In the genomic region with DNA sequence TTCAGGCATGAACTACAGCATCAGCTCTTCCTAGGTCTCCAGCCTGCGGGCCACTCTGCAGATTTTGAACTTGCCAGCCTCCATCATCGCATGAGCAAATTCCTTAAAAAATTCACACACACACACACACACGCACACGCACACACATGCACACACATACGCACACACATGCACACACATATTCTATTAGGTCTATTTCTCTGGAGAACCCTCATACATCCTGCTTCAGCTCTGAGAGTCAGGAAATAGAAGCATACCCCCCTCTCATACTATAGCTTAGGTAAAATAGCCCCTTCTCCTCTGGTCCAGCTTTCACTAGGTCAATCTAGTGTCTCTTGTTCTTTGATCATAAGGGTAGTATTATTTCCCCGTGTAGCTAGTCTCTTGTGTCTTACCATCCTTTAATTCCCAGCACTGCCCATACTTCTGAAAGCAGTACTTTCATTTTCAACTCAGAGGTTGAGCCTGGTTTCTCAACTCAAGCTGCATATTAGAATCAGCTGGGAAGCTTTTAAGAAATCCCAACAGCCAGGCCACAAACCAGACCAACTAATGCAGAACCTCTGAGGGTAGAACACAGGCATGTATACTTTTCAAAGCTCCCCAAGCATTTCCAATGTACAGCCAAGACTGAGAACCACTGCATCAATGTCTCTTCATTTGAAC, we compare ENCODE assay signal across 10 cellular contexts. TPM values are rescaled to one million over a fixed set of nuclear protein-coding genes. Genes with fewer than 3 reads are reported as not detected.
A peak's percentile ranks its signal among the peaks of the same experiment; 100 is the strongest.
DNase-seq lines count a peak whose midpoint lies in the region; FAIRE-seq and TF ChIP-seq lines count a peak whose summit lies in the region.
"Had no signal": no experiment of that assay in that cellular context is flagged by ENCODE, and none has a peak within 500 bp of the region (broad histone marks: within the 10 kb centered on the region; RNA-seq: fewer than 3 reads in every experiment).

No MANE protein-coding gene starts in this region.

- H2BK15ac ChIP-seq in mesendoderm (replicated peaks; ENCODE audit: low read depth), result no peak overlapping the region
- no peak overlapping the region for H2BK15ac ChIP-seq in neuronal stem cell (ENCODE audit: low read length)

- H3K27ac ChIP-seq in GM23248 (peak overlapping the region; percentile 20), mesendoderm (ENCODE audit: low read depth, low read length) (no peak overlapping the region), neuronal stem cell (replicated peaks; ENCODE audit: low read length) (no peak overlapping the region)

- DNase-seq in GM18507 (ENCODE audit: extremely low spot score, insufficient read length, low read depth) (no peak), GM23248 (peak; percentile 46), mesendoderm (no peak), KBM-7 (no peak), DMS 273 (lab: John Stamatoyannopoulos, UW; ENCODE audit: unreplicated experiment) (no peak), neuronal stem cell (ENCODE audit: low spot score) (no peak)
- DNase-seq in NK-92 treated with Interleukin-12 subunit alpha and Interleukin-12 subunit beta, amount 100 ng/mL, for 24 hours (lab: John Stamatoyannopoulos, UW), result no peak
- DNase-seq: activated gamma-delta T cell, NCI-H345 had no signal

- no peaks in the 10 kb centered on the region for H4K20me1 ChIP-seq in GM23248 (ENCODE audit: insufficient read depth)
- no peaks in the 10 kb centered on the region for H4K20me1 ChIP-seq in Loucy (ENCODE audit: insufficient read depth, low read length, poor library complexity, severe bottlenecking)

- H3K14ac ChIP-seq in neuronal stem cell (ENCODE audit: low read length), result no peak overlapping the region

- H3K18ac ChIP-seq in mesendoderm (ENCODE audit: low read length) (peak overlapping the region; percentile 77), neuronal stem cell (ENCODE audit: low read length) (no peak overlapping the region)

- no peak overlapping the region for H4K5ac ChIP-seq in mesendoderm (ENCODE audit: low read length)

- no peak for TF ChIP-seq CTCF in Loucy (conservative IDR thresholded peaks at IDR 0.05; ENCODE audit: low read length)

- H3K9me3 ChIP-seq in GM23248 (ENCODE audit: low read depth), result no peaks in the 10 kb centered on the region
- H3K9me3 ChIP-seq in Loucy (ENCODE audit: insufficient read depth, low read depth, low read length), result no peaks in the 10 kb centered on the region
- H3K9me3 ChIP-seq in neuronal stem cell (replicated peaks in 1 of 2; ENCODE audit: control insufficient read depth in 2 of 2, insufficient read depth in 1 of 2, low read depth in 1 of 2, low read length in 2 of 2), result peaks cover 0 to 7% of the 10 kb centered on the region in 2 donors

- no peak overlapping the region for H4K8ac ChIP-seq in mesendoderm (ENCODE audit: low read depth, low read length)
- H4K8ac ChIP-seq in neuronal stem cell (ENCODE audit: low read depth, low read length), result no peak overlapping the region

- 78 to 80% methylated on average over 6 of the region's 6 CpGs for WGBS in GM23248 (ENCODE audit: low coverage in 1 of 2, low lambda C conversion rate in 2 of 2, missing lambda C conversion rate in 2 of 2), 2 experiments
- no CpG with 5 or more reads among the region's 6 CpGs for whole genome bisulfite sequencing in mesendoderm (ENCODE audit: extremely low coverage, insufficient coverage, low lambda C conversion rate)
- WGBS in neuronal stem cell (ENCODE audit: extremely low coverage in 2 of 2, insufficient read length in 2 of 2, insufficient replicate concordance in 1 of 2), 2 donors, result 100% methylated on average over 2 of the region's 6 CpGs; no CpG with 5 or more reads in 1 of the 2 donors

- 0 out of 2 replicates have a peak overlapping the region, but pooled peaks have one; percentile 16 for H3K9ac ChIP-seq in GM23248
- H3K9ac ChIP-seq in Loucy (ENCODE audit: low read depth, low read length, poor library complexity, severe bottlenecking), result peak overlapping the region; percentile 54
- no peak overlapping the region for H3K9ac ChIP-seq in mesendoderm (ENCODE audit: low read length)
- H3K9ac ChIP-seq in neuronal stem cell (ENCODE audit: low read depth, low read length, poor library complexity), result no peak overlapping the region

- peaks cover 16% of the 10 kb centered on the region for H3K4me1 ChIP-seq in GM23248 (ENCODE audit: insufficient read depth)
- H3K4me1 ChIP-seq in Loucy (ENCODE audit: insufficient read depth, low read length, poor library complexity, severe bottlenecking), result peaks cover 20% of the 10 kb centered on the region
- no peaks in the 10 kb centered on the region for H3K4me1 ChIP-seq in mesendoderm (ENCODE audit: control insufficient read depth, low read depth, low read length)
- H3K4me1 ChIP-seq in neuronal stem cell (ENCODE audit: control insufficient read depth in 2 of 2, insufficient read depth in 1 of 2, low read depth in 1 of 2, low read length in 2 of 2), result no peaks in the 10 kb centered on the region

- H3K4ac ChIP-seq in mesendoderm (ENCODE audit: low read depth, low read length) (no peak overlapping the region), neuronal stem cell (ENCODE audit: low read length) (no peak overlapping the region)

- no peak overlapping the region for H3K56ac ChIP-seq in mesendoderm (ENCODE audit: low read length)

- in situ Hi-C loops in GM23248 (cut with MboI), result no loop called here
- in situ Hi-C loops in KBM-7 (cut with MboI; ENCODE audit: low pct_unique_long_range_greater_than_20kb, low sequenced_read_pairs), result no loop called here

- no peaks in the 10 kb centered on the region for H3K27me3 ChIP-seq in GM23248 (replicated peaks; ENCODE audit: insufficient read depth)
- no peaks in the 10 kb centered on the region for H3K27me3 ChIP-seq in Loucy (ENCODE audit: insufficient read depth, low read length, poor library complexity, severe bottlenecking)
- no peaks in the 10 kb centered on the region for H3K27me3 ChIP-seq in mesendoderm (ENCODE audit: insufficient read depth, low read length, poor library complexity)
- no peaks in the 10 kb centered on the region for H3K27me3 ChIP-seq in neuronal stem cell (ENCODE audit: control insufficient read depth in 3 of 3, insufficient read depth in 3 of 3, low read depth in 1 of 3, low read length in 3 of 3)

- H3K36me3 ChIP-seq in GM23248 (ENCODE audit: low read depth) (no peaks in the 10 kb centered on the region), Loucy (ENCODE audit: insufficient read depth, low read length) (no peaks in the 10 kb centered on the region), mesendoderm (ENCODE audit: control insufficient read depth, insufficient read depth, low read length) (no peaks in the 10 kb centered on the region), neuronal stem cell (replicated peaks in 1 of 2; ENCODE audit: control insufficient read depth in 2 of 2, insufficient read depth in 2 of 2, low read length in 2 of 2) (no peaks in the 10 kb centered on the region)

- no peak overlapping the region for H4K91ac ChIP-seq in neuronal stem cell (ENCODE audit: low read depth, low read length, poor library complexity)

- H2BK12ac ChIP-seq in neuronal stem cell (ENCODE audit: low read length), result no peak overlapping the region

- no peaks in the 10 kb centered on the region for H3K79me2 ChIP-seq in GM23248 (ENCODE audit: insufficient read depth)
- no peaks in the 10 kb centered on the region for H3K79me2 ChIP-seq in Loucy (ENCODE audit: insufficient read depth, low read length)
- H3K79me2 ChIP-seq in mesendoderm (ENCODE audit: control insufficient read depth, insufficient read depth, low read length), result no peaks in the 10 kb centered on the region

- H3K4me2 ChIP-seq in GM23248 (ENCODE audit: unreplicated experiment), result peak overlapping the region; percentile 69
- H3K4me2 ChIP-seq in Loucy (ENCODE audit: low read depth, low read length, poor library complexity, severe bottlenecking), result peak overlapping the region; percentile 83
- no peak overlapping the region for H3K4me2 ChIP-seq in mesendoderm (ENCODE audit: low read length)
- no peak overlapping the region for H3K4me2 ChIP-seq in neuronal stem cell (ENCODE audit: insufficient read depth, low read length, poor library complexity, severe bottlenecking)

- FAIRE-seq in GM18507 (lab: Jason Lieb, UNC), result peak; percentile 87

- H3K23ac ChIP-seq in mesendoderm (ENCODE audit: low read length) (no peak overlapping the region), neuronal stem cell (ENCODE audit: low read depth, low read length, poor library complexity) (no peak overlapping the region)

- H2AK5ac ChIP-seq in mesendoderm (ENCODE audit: low read length), result no peak overlapping the region
- H2AK5ac ChIP-seq in neuronal stem cell (ENCODE audit: low read depth, low read length), result no peak overlapping the region

- H3F3A ChIP-seq in GM23248 (ENCODE audit: insufficient read depth), result peaks cover 13% of the 10 kb centered on the region; the same call in 1 of the 2 replicates
- no peaks in the 10 kb centered on the region for H3F3A ChIP-seq in Loucy (ENCODE audit: low read depth)

- H3K4me3 ChIP-seq in GM23248 (peak overlapping the region; percentile 29; the same call in 1 of the 2 replicates), Loucy (ENCODE audit: low read length, poor library complexity, severe bottlenecking) (peak overlapping the region; percentile 54), mesendoderm (ENCODE audit: low read length) (no peak overlapping the region), neuronal stem cell (ENCODE audit: low read length in 2 of 2) (no peak overlapping the region)

- H3K9me2 ChIP-seq in GM23248 (ENCODE audit: insufficient read depth), result no peaks in the 10 kb centered on the region
- no peaks in the 10 kb centered on the region for H3K9me2 ChIP-seq in Loucy (replicated peaks; ENCODE audit: low read depth, low read length)

- H2BK5ac ChIP-seq in mesendoderm (ENCODE audit: low read length), result no peak overlapping the region
- no peak overlapping the region for H2BK5ac ChIP-seq in neuronal stem cell (ENCODE audit: low read length)

- H2BK120ac ChIP-seq in mesendoderm (ENCODE audit: low read depth, low read length) (no peak overlapping the region), neuronal stem cell (ENCODE audit: low read depth, low read length) (no peak overlapping the region)

- H2AFZ ChIP-seq in GM23248, result peak overlapping the region; percentile 84
- H2AFZ ChIP-seq in Loucy (ENCODE audit: low read length), result peak overlapping the region; percentile 96
- no peak overlapping the region for H2AFZ ChIP-seq in neuronal stem cell (ENCODE audit: low read length)

- no peaks in the 10 kb centered on the region for H3K79me1 ChIP-seq in mesendoderm (ENCODE audit: low read length)
- no peaks in the 10 kb centered on the region for H3K79me1 ChIP-seq in neuronal stem cell (ENCODE audit: low read depth, low read length)

RNA-seq across cellular contexts. Expression of a gene that starts 30.9 kb away (rescaled TPM):
- 9.9 and 11.9 TPM in 2 replicates for total RNA-seq in GM23248 (2014; rRNA removed; shearing (Covaris generic))
- 3.3 and 3.4 TPM in 2 replicates for polyA plus RNA-seq in GM23248 (2016; fragmentation: Nextera tagmentation; extraction: Ambion mirVana)
- polyA plus RNA-seq in mesendoderm (2013, experiment 1 of 2), result 1.1 TPM
- 1.0 TPM for polyA plus RNA-seq in mesendoderm (2013, experiment 2 of 2)
- polyA plus RNA-seq in neuronal stem cell (2013, experiment 1 of 2), result 3.4 TPM
- 3.7 TPM for polyA plus RNA-seq in neuronal stem cell (2013, experiment 2 of 2)

Comparison
In these comparisons a context has a peak if more than half of its experiments do, and no peak if none do; other contexts are left out.
1. H3K4me2 ChIP-seq: peak in GM23248 (single experiment) and Loucy (single experiment); none in mesendoderm (single experiment) and neuronal stem cell (single experiment).
2. H3K4me3 ChIP-seq: peak in GM23248 (single experiment) and Loucy (single experiment); none in mesendoderm (single experiment) and neuronal stem cell (0 of 2).
3. H3K9ac ChIP-seq: peak in GM23248 (single experiment) and Loucy (single experiment); none in mesendoderm (single experiment) and neuronal stem cell (single experiment).